ENCODE assay signal across 1 cellular context in the genomic region with DNA sequence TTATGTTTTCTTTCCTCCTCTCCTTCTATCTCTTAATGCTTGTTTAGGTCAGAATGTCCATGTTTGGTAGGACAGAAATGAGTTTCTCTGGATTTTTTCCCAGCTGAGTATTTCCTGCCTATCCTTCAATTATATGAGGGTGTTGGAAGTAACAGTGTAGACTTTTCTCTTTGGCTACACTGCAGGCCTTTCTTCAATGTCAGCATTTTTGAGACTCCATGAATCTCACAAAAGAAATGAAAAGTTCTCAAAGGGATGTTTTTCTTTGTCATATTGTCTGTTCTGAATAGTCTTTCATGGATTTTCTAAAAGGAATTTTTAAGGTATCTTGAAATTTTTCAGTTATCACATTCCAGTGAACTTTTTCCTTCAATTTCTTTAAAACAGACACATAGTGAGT.
TF ChIP-seq lines count a peak whose summit lies in the region.

No MANE protein-coding gene starts in this region.

TF ChIP-seq in GM23338, 12 proteins besides CTCF, POLR2A, EP300 and RAD21 (continued from another document):
- TF ChIP-seq ZNF462 (CRISPR knock-in tag; IDR thresholded peaks at IDR 0.05) (no peak), EZH2 (IDR thresholded peaks at IDR 0.05; ENCODE audit: low read depth, unreplicated experiment) (no peak)
